ENCODE assay signal across 8 cellular contexts in genomic region chr11:9265211-9266131, GRCh38. TPM values are rescaled to one million over a fixed set of nuclear protein-coding genes. Genes with fewer than 3 reads are reported as not detected.
A peak's percentile ranks its signal among the peaks of the same experiment; 100 is the strongest.
DNase-seq lines count a peak whose midpoint lies in the region; ATAC-seq, FAIRE-seq and TF ChIP-seq lines count a peak whose summit lies in the region.

TSS of gene DENND5A (minus strand) at chr11:9265350. CDS start at chr11:9265069, 281 bp downstream.

- H3K36me3 ChIP-seq in liver (ENCODE audit: control insufficient read depth in 4 of 4, insufficient read depth in 3 of 4, low read depth in 1 of 4, low read length in 3 of 4), result no peaks in the 10 kb centered on the region

- H3K27me3 ChIP-seq in liver (ENCODE audit: control insufficient read depth in 4 of 4, insufficient read depth in 4 of 4, low read length in 3 of 4), result no peaks in the 10 kb centered on the region

- no peak for TF ChIP-seq RAD21 in liver (IDR thresholded peaks at IDR 0.05)

- peak; percentile 88 for DNase-seq in GM12892 (ENCODE audit: insufficient read length)
- DNase-seq in NCI-H510A treated with DMSO at 0.1 percent for 48 hours (lab: John Stamatoyannopoulos, UW), result peak; percentile 49
- peak; percentile 65 to 69 for DNase-seq in activated CD4-positive, alpha-beta T cell treated with anti-CD3 and anti-CD28 coated beads, Interleukin-2, amount 50 U/mL, for 48 hours
- peak; percentile 68 to 92 for DNase-seq in dermis microvascular lymphatic vessel endothelial cell (ENCODE audit: low read depth in 2 of 2)
- DNase-seq in stimulated activated CD4-positive, alpha-beta T cell treated with anti-CD3 and anti-CD28 coated beads, Interleukin-4, amount 100 ng/mL, for 1 hour, result peak; percentile 64

- no peak for TF ChIP-seq CTCF in liver (IDR thresholded peaks at IDR 0.05; ENCODE audit: low read depth, low read length, missing input control)

- H3K27ac ChIP-seq in liver (ENCODE audit: low read depth in 1 of 2, low read length in 2 of 2), result peak within 1 kb of the TSS; percentile 94 to 95

- FAIRE-seq in GM12892 (lab: Jason Lieb, UNC), result peak; percentile 92

- WGBS in liver, result 7% methylated on average over 63 of the region's 63 CpGs

- H3K9ac ChIP-seq in liver (ENCODE audit: low read depth in 1 of 2, low read length in 2 of 2), result peak within 1 kb of the TSS; percentile 89 to 98

- peak within 1 kb of the TSS; percentile 72 to 91 (median 91) for H3K4me3 ChIP-seq in liver (ENCODE audit: low read depth in 1 of 3, low read length in 3 of 3)

- TF ChIP-seq POLR2A in GM12892 (IDR thresholded peaks at IDR 0.05; ENCODE audit: low read depth, low read length), result peak; percentile 69; the same call in 1 of the 2 replicates

- ATAC-seq in HG03135 (IDR thresholded peaks at IDR 0.05; ENCODE audit: unreplicated experiment), result peak; percentile 38
- no peak for ATAC-seq in GM19452 (IDR thresholded peaks at IDR 0.05; ENCODE audit: unreplicated experiment)

- peaks cover 0 to 8% (median 0%) of the 10 kb centered on the region in 4 donors for H3K4me1 ChIP-seq in liver (ENCODE audit: control insufficient read depth in 4 of 4, insufficient read depth in 4 of 4, low read length in 3 of 4)

- no peaks in the 10 kb centered on the region for H3K9me3 ChIP-seq in liver (ENCODE audit: control insufficient read depth in 4 of 4, low read length in 3 of 4)

TF ChIP-seq in liver, 16 proteins besides CTCF, POLR2A, EP300 and RAD21:
- no peak for TF ChIP-seq HNF4G (IDR thresholded peaks at IDR 0.05)
- TF ChIP-seq JUND (IDR thresholded peaks at IDR 0.05), result peak; percentile 49 to 60
- peak; percentile 45 for TF ChIP-seq YY1 (IDR thresholded peaks at IDR 0.05)
- TF ChIP-seq, protein P1, sequence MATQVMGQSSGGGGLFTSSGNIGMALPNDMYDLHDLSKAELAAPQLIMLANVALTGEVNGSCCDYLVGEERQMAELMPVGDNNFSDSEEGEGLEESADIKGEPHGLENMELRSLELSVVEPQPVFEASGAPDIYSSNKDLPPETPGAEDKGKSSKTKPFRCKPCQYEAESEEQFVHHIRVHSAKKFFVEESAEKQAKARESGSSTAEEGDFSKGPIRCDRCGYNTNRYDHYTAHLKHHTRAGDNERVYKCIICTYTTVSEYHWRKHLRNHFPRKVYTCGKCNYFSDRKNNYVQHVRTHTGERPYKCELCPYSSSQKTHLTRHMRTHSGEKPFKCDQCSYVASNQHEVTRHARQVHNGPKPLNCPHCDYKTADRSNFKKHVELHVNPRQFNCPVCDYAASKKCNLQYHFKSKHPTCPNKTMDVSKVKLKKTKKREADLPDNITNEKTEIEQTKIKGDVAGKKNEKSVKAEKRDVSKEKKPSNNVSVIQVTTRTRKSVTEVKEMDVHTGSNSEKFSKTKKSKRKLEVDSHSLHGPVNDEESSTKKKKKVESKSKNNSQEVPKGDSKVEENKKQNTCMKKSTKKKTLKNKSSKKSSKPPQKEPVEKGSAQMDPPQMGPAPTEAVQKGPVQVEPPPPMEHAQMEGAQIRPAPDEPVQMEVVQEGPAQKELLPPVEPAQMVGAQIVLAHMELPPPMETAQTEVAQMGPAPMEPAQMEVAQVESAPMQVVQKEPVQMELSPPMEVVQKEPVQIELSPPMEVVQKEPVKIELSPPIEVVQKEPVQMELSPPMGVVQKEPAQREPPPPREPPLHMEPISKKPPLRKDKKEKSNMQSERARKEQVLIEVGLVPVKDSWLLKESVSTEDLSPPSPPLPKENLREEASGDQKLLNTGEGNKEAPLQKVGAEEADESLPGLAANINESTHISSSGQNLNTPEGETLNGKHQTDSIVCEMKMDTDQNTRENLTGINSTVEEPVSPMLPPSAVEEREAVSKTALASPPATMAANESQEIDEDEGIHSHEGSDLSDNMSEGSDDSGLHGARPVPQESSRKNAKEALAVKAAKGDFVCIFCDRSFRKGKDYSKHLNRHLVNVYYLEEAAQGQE (IDR thresholded peaks at IDR 0.05), result peak; percentile 45
- TF ChIP-seq GABPA (IDR thresholded peaks at IDR 0.05 in 1 of 2, conservative IDR thresholded peaks at IDR 0.05 in 1 of 2), result no peak
- no peak for TF ChIP-seq TAF1 (conservative IDR thresholded peaks at IDR 0.05)
- peak in 1 of 2 donors; percentile 37 for TF ChIP-seq EGR1 (IDR thresholded peaks at IDR 0.05; ENCODE audit: low read depth in 2 of 2)
- no peak for TF ChIP-seq FOXA1 (IDR thresholded peaks at IDR 0.05)
- TF ChIP-seq HNF4A (conservative IDR thresholded peaks at IDR 0.05), result peak in 1 of 2 donors; percentile 12

RNA-seq across cellular contexts. Expression of gene DENND5A, which starts in this region (rescaled TPM):
- polyA plus RNA-seq in GM12892 (2012; ENCODE audit: missing spikeins), result 49.2 TPM
- 130 and 149 TPM in 2 replicates for total RNA-seq in dermis microvascular lymphatic vessel endothelial cell
- 10 to 100 TPM; 23.9 to 45.8 TPM for total RNA-seq in liver
- 10 to 100 TPM in 1 of 2 donors, 1 to 10 TPM in 1; 7.9 to 12.5 TPM for polyA plus RNA-seq in liver
